8 cellular contexts compared by ENCODE assay signal in the genomic region with DNA sequence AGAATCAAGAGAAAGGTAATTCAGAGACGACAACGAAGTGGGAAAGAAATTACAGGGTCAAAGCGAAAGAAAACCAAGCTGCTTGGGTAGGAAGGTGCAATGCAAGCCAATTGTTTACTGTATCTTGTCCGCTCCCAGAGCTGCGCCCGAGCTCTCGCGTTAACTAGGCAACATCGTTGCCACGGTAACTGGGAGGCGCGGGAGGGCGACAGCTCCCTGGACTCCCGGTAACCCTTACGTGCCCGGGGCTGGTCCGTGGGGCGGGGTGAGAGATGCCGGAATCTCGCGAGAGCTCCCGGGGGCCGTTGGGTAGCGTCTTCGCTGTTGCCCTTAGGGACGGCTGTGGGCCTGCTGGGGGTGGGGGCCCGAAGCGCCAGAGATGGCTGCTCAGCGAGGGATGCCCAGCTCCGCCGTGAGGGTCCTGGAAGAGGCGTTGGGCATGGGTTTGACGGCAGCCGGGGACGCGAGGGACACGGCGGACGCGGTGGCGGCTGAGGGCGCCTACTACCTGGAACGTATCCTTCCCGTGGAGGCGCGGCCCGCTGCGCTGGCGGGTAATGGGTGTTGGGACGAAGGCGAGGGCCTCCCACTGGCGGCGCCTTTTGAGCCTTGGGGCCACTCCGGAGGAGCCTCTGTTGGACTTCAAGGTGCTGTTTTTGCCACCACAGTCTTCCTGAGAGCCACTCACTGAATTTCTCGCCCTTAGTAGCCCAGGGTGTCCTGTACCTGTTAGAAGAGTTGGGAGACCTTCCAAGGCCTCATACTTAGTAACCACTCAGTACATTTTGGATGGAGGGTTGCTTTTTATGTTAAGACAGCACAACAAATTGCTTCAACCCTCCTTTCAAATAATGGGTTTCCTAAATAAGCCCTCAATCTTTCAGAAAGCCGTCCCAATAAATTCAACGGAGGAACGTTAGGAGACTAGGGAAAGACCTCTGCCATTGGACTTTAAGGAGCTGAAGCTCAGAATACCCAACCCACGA. TPM values are rescaled to one million over a fixed set of nuclear protein-coding genes. Genes with fewer than 3 reads are reported as not detected.
DNase-seq lines count a peak whose midpoint lies in the region; ATAC-seq and TF ChIP-seq lines count a peak whose summit lies in the region.

SPAG16 (plus strand) TSS at position 360 of the 986 bp plus-strand sequence.

- no peaks in the 10 kb centered on the region for H3K79me1 ChIP-seq in neuronal stem cell (ENCODE audit: low read depth, low read length)

- H4K91ac ChIP-seq in neuronal stem cell (ENCODE audit: low read depth, low read length, poor library complexity), result no peak within 1 kb of the TSS

- H3K27ac ChIP-seq in gastroesophageal sphincter (peak within 1 kb of the TSS; percentile 0 to 84 (median 72)), neuronal stem cell (replicated peaks; ENCODE audit: low read length) (no peak within 1 kb of the TSS), subcutaneous abdominal adipose tissue (ENCODE audit: low read depth, low read length) (peak within 1 kb of the TSS; percentile 54)

- H3K9me3 ChIP-seq in gastroesophageal sphincter, result no peaks in the 10 kb centered on the region
- no peaks in the 10 kb centered on the region for H3K9me3 ChIP-seq in neuronal stem cell (replicated peaks in 1 of 2; ENCODE audit: control insufficient read depth in 2 of 2, insufficient read depth in 1 of 2, low read depth in 1 of 2, low read length in 2 of 2)
- H3K9me3 ChIP-seq in subcutaneous abdominal adipose tissue (ENCODE audit: control insufficient read depth in 5 of 5, low read length in 5 of 5), result no peaks in the 10 kb centered on the region

- no peak for TF ChIP-seq CTCF in gastroesophageal sphincter (IDR thresholded peaks at IDR 0.05)

- peak within 1 kb of the TSS; percentile 93 for H3K27ac Mint-ChIP-seq in activated naive CD4-positive, alpha-beta T cell treated with anti-CD3 and anti-CD28 coated beads, Interleukin-2, amount 10 ng/mL, durations not matched to agents 7 days and 5 days

- peak within 1 kb of the TSS; percentile 63 for H3K4me2 ChIP-seq in neuronal stem cell (ENCODE audit: insufficient read depth, low read length, poor library complexity, severe bottlenecking)

- no peak within 1 kb of the TSS for H2BK15ac ChIP-seq in neuronal stem cell (ENCODE audit: low read length)

- H2BK12ac ChIP-seq in neuronal stem cell (ENCODE audit: low read length), result no peak within 1 kb of the TSS

- peaks cover 4% of the 10 kb centered on the region for H3K27me3 Mint-ChIP-seq in activated naive CD4-positive, alpha-beta T cell treated with anti-CD3 and anti-CD28 coated beads, Interleukin-2, amount 10 ng/mL, durations not matched to agents 7 days and 5 days

- 0 to 4% methylated on average over 14 to 16 of the region's 59 CpGs for WGBS in gastroesophageal sphincter (ENCODE audit: low coverage in 1 of 2), 2 donors
- no CpG with 5 or more reads among the region's 59 CpGs for WGBS in neuronal stem cell (ENCODE audit: extremely low coverage in 2 of 2, insufficient read length in 2 of 2, insufficient replicate concordance in 1 of 2), 2 donors

- DNase-seq in DMS53 (lab: John Stamatoyannopoulos, UW) (peak; percentile 98), KBM-7 (peak; percentile 92), SHP77 treated with DMSO at 0.1 percent for 48 hours (lab: John Stamatoyannopoulos, UW) (peak; percentile 88), neuronal stem cell (ENCODE audit: low spot score) (peak; percentile 93)
- DNase-seq in activated naive CD4-positive, alpha-beta T cell treated with anti-CD3 and anti-CD28 coated beads, Interleukin-2, amount 10 ng/mL, durations not matched to agents 7 days and 5 days, result peak; percentile 99

- H3K36me3 Mint-ChIP-seq in activated naive CD4-positive, alpha-beta T cell treated with anti-CD3 and anti-CD28 coated beads, Interleukin-2, amount 10 ng/mL, durations not matched to agents 7 days and 5 days, result peaks cover 1% of the 10 kb centered on the region

- in situ Hi-C loops in KBM-7 (cut with MboI; ENCODE audit: low pct_unique_long_range_greater_than_20kb, low sequenced_read_pairs), result no loop called here

- peak within 1 kb of the TSS; percentile 67 for H3K23ac ChIP-seq in neuronal stem cell (ENCODE audit: low read depth, low read length, poor library complexity)

- peak within 1 kb of the TSS; percentile 94 for H2AFZ ChIP-seq in neuronal stem cell (ENCODE audit: low read length)

- TF ChIP-seq POLR2A in gastroesophageal sphincter (IDR thresholded peaks at IDR 0.05), result peak; percentile 26 to 29

- peak within 1 kb of the TSS; percentile 91 for H2BK5ac ChIP-seq in neuronal stem cell (ENCODE audit: low read length)

- peak within 1 kb of the TSS; percentile 89 for H3K4me3 Mint-ChIP-seq in activated naive CD4-positive, alpha-beta T cell treated with anti-CD3 and anti-CD28 coated beads, Interleukin-2, amount 10 ng/mL, durations not matched to agents 7 days and 5 days

- CTCF ChIA-PET in activated naive CD4-positive, alpha-beta T cell treated with anti-CD3 and anti-CD28 coated beads, Interleukin-2, amount 10 ng/mL, durations not matched to agents 7 days and 5 days (lab: Charles Lee), result no interaction called here

- H3K4me1 ChIP-seq in gastroesophageal sphincter, result peaks cover 0 to 23% (median 8%) of the 10 kb centered on the region in 3 donors
- H3K4me1 ChIP-seq in neuronal stem cell (ENCODE audit: control insufficient read depth in 2 of 2, insufficient read depth in 1 of 2, low read depth in 1 of 2, low read length in 2 of 2), result peaks cover 0 to 2% of the 10 kb centered on the region in 2 donors
- peaks cover 0 to 48% (median 36%) of the 10 kb centered on the region in 5 donors for H3K4me1 ChIP-seq in subcutaneous abdominal adipose tissue (ENCODE audit: control insufficient read depth in 5 of 5, insufficient read depth in 5 of 5, low read length in 5 of 5)

- H3K18ac ChIP-seq in neuronal stem cell (ENCODE audit: low read length), result peak within 1 kb of the TSS; percentile 99

- peak within 1 kb of the TSS; percentile 95 for H3K9ac ChIP-seq in neuronal stem cell (ENCODE audit: low read depth, low read length, poor library complexity)
- peak within 1 kb of the TSS; percentile 63 to 93 (median 84) for H3K9ac ChIP-seq in subcutaneous abdominal adipose tissue (ENCODE audit: low read length in 5 of 5)

- H3K36me3 ChIP-seq in gastroesophageal sphincter (no peaks in the 10 kb centered on the region), neuronal stem cell (replicated peaks in 1 of 2; ENCODE audit: control insufficient read depth in 2 of 2, insufficient read depth in 2 of 2, low read length in 2 of 2) (peaks cover 0 to 5% of the 10 kb centered on the region in 2 donors), subcutaneous abdominal adipose tissue (ENCODE audit: control insufficient read depth in 5 of 5, insufficient read depth in 5 of 5, low read length in 5 of 5) (no peaks in the 10 kb centered on the region)

- peak within 1 kb of the TSS; percentile 89 for H3K14ac ChIP-seq in neuronal stem cell (ENCODE audit: low read length)

- H3K4ac ChIP-seq in neuronal stem cell (ENCODE audit: low read length), result no peak within 1 kb of the TSS

- no peak for TF ChIP-seq EP300 in gastroesophageal sphincter (IDR thresholded peaks at IDR 0.05)

- no peaks in the 10 kb centered on the region for H3K9me3 Mint-ChIP-seq in activated naive CD4-positive, alpha-beta T cell treated with anti-CD3 and anti-CD28 coated beads, Interleukin-2, amount 10 ng/mL, durations not matched to agents 7 days and 5 days

- H2AK5ac ChIP-seq in neuronal stem cell (ENCODE audit: low read depth, low read length), result no peak within 1 kb of the TSS

- no peak within 1 kb of the TSS for H4K8ac ChIP-seq in neuronal stem cell (ENCODE audit: low read depth, low read length)

- H3K4me1 Mint-ChIP-seq in activated naive CD4-positive, alpha-beta T cell treated with anti-CD3 and anti-CD28 coated beads, Interleukin-2, amount 10 ng/mL, durations not matched to agents 7 days and 5 days, result peaks cover 26% of the 10 kb centered on the region

- ATAC-seq in GM21619 (IDR thresholded peaks at IDR 0.05; ENCODE audit: unreplicated experiment) (peak; percentile 99), gastroesophageal sphincter (peak; percentile 98)

- peak within 1 kb of the TSS; percentile 60 to 73 for H3K4me3 ChIP-seq in gastroesophageal sphincter
- peak within 1 kb of the TSS; percentile 82 to 97 for H3K4me3 ChIP-seq in neuronal stem cell (ENCODE audit: low read length in 2 of 2)
- H3K4me3 ChIP-seq in subcutaneous abdominal adipose tissue (ENCODE audit: low read depth in 1 of 5, low read length in 5 of 5), result peak within 1 kb of the TSS; percentile 86 to 98 (median 91)

- peak within 1 kb of the TSS; percentile 82 for H2BK120ac ChIP-seq in neuronal stem cell (ENCODE audit: low read depth, low read length)

- H3K27me3 ChIP-seq in gastroesophageal sphincter, result no peaks in the 10 kb centered on the region
- H3K27me3 ChIP-seq in neuronal stem cell (ENCODE audit: control insufficient read depth in 3 of 3, insufficient read depth in 3 of 3, low read depth in 1 of 3, low read length in 3 of 3), result no peaks in the 10 kb centered on the region
- H3K27me3 ChIP-seq in subcutaneous abdominal adipose tissue (ENCODE audit: control insufficient read depth in 5 of 5, insufficient read depth in 4 of 5, low read length in 5 of 5), result no peaks in the 10 kb centered on the region

RNA-seq across cellular contexts. Expression of gene SPAG16, which starts in this region (rescaled TPM):
- 10 to 100 TPM; 28.9 to 39.8 (median 36.7) TPM for total RNA-seq in gastroesophageal sphincter
- 49.9 TPM for polyA plus RNA-seq in neuronal stem cell (2013, experiment 1 of 2)
- polyA plus RNA-seq in neuronal stem cell (2013, experiment 2 of 2), result 50.5 TPM
